Comparison of ENCODE assay signal across 29 cellular contexts in genomic region chr20:46302119-46302518, GRCh38. TPM values are rescaled to one million over a fixed set of nuclear protein-coding genes. Genes with fewer than 3 reads are reported as not detected.
"Had no signal": no experiment of that assay in that cellular context is flagged by ENCODE, and none has a peak within 500 bp of the region (broad histone marks: within the 10 kb centered on the region; RNA-seq: fewer than 3 reads in every experiment).

No MANE protein-coding gene starts in this region.

- ATAC-seq: activated CD8-positive, alpha-beta T cell treated with anti-CD3 and anti-CD28 coated beads for 36 hours; activated naive CD8-positive, alpha-beta T cell treated with anti-CD3 and anti-CD28 coated beads, Interleukin-2, amount 50 U/mL, for 24 hours; activated T-cell treated with anti-CD3 and anti-CD28 coated beads, Interleukin-2, amount 50 U/mL, for 4 hours; activated T-cell treated with anti-CD3 and anti-CD28 coated beads, Interleukin-2, amount 50 U/mL, for 72 hours; activated T-helper 17 cell treated with anti-CD3 and anti-CD28 coated beads, Interleukin-2, amount 50 U/mL, for 72 hours had no signal

- DNase-seq: activated B cell treated with CpG ODN at 0.5 μM for 24 hours; activated CD4-positive, alpha-beta memory T cell treated with anti-CD3 and anti-CD28 coated beads for 36 hours; activated CD4-positive, alpha-beta T cell treated with anti-CD3 and anti-CD28 coated beads for 4 hours; activated CD4-positive, alpha-beta T cell treated with anti-CD3 and anti-CD28 coated beads, Interleukin-2, amount 10 ng/mL, durations not matched to agents 24 days and 14 days; activated CD4-positive, alpha-beta T cell treated with anti-CD3 and anti-CD28 coated beads, Interleukin-2, amount 50 U/mL, for 1 hour; activated CD4-positive, alpha-beta T cell treated with anti-CD3 and anti-CD28 coated beads, Interleukin-2, amount 50 U/mL, for 4 hours; activated CD4-positive, CD25-positive, alpha-beta regulatory T cell treated with anti-CD3 and anti-CD28 coated beads, Interleukin-2, amount 50 U/mL, for 72 hours; activated CD8-positive, alpha-beta memory T cell treated with anti-CD3 and anti-CD28 coated beads, Interleukin-2, amount 50 U/mL, for 4 hours; activated CD8-positive, alpha-beta T cell treated with anti-CD3 and anti-CD28 coated beads for 36 hours; activated effector memory CD4-positive, alpha-beta T cell treated with anti-CD3 and anti-CD28 coated beads, Interleukin-2, amount 50 U/mL, for 16 hours; activated gamma-delta T cell treated with Interleukin-2 at 50 U/mL for 16 hours; activated naive CD4-positive, alpha-beta T cell; activated naive CD4-positive, alpha-beta T cell treated with anti-CD3 and anti-CD28 coated beads for 36 hours; activated naive CD8-positive, alpha-beta T cell treated with anti-CD3 and anti-CD28 coated beads, Interleukin-2, amount 10 ng/mL, durations not matched to agents 7 days and 5 days; activated naive CD8-positive, alpha-beta T cell treated with anti-CD3 and anti-CD28 coated beads, Interleukin-2, amount 50 U/mL, for 24 hours; activated T-cell treated with anti-CD3 and anti-CD28 coated beads for 4 hours; activated T-cell treated with anti-CD3 and anti-CD28 coated beads, Interleukin-2, amount 50 U/mL, for 1 hour; activated T-cell treated with anti-CD3 and anti-CD28 coated beads, Interleukin-2, amount 50 U/mL, for 4 hours; activated T-cell treated with anti-CD3 and anti-CD28 coated beads, Interleukin-2, amount 50 U/mL, for 72 hours; cerebellar nuclear complex; T-helper 2 cell; T-helper 9 cell had no signal

RNA-seq across cellular contexts. Expression of gene CDH22, which starts 6.2 kb away (rescaled TPM):
- total RNA-seq: activated CD4-positive, alpha-beta memory T cell treated with anti-CD3 and anti-CD28 coated beads for 36 hours; activated CD4-positive, alpha-beta T cell treated with anti-CD3 and anti-CD28 coated beads, Interleukin-2, amount 10 ng/mL, durations not matched to agents 24 days and 14 days; activated CD8-positive, alpha-beta memory T cell treated with anti-CD3 and anti-CD28 coated beads for 36 hours; activated CD8-positive, alpha-beta T cell treated with anti-CD3 and anti-CD28 coated beads for 36 hours; activated naive CD8-positive, alpha-beta T cell treated with anti-CD3 and anti-CD28 coated beads, Interleukin-2, amount 10 ng/mL, durations not matched to agents 7 days and 5 days; activated T-cell treated with anti-CD3 and anti-CD28 coated beads, Interleukin-2, amount 50 U/mL, for 4 hours; activated T-cell treated with anti-CD3 and anti-CD28 coated beads, Interleukin-2, amount 50 U/mL, for 72 hours; activated T-helper 1 cell treated with anti-CD3 and anti-CD28 coated beads, Interleukin-12 subunit alpha, Interleukin-12 subunit beta, Interleukin-2, Interleukin-4 antibody, amounts not matched to agents 30 ng/mL and 10 ng/mL and 1 ng/mL, durations not matched to agents 14 hours and 24 hours and 36 hours; activated T-helper 17 cell treated with anti-CD3 and anti-CD28 coated beads, Interleukin-2, amount 50 U/mL, for 72 hours; ascending aorta; bronchial epithelial cell; cardiac muscle cell; chondrocyte had no signal
